1 cellular context compared by ENCODE assay signal in genomic region chr13:44768233-44768632, GRCh38.
TF ChIP-seq lines count a peak whose summit lies in the region.

No MANE protein-coding gene starts in this region.

TF ChIP-seq in H1, 55 proteins besides CTCF, POLR2A, EP300 and RAD21 (continued from another document):
- TF ChIP-seq CHD7 (IDR thresholded peaks at IDR 0.05; ENCODE audit: insufficient replicate concordance, low read length) = no peak
- TF ChIP-seq TAF1 (IDR thresholded peaks at IDR 0.05; ENCODE audit: low read depth, low read length) = no peak
- TF ChIP-seq BACH1 (IDR thresholded peaks at IDR 0.05; ENCODE audit: low read length) = no peak
- TF ChIP-seq EGR1 (IDR thresholded peaks at IDR 0.05; ENCODE audit: borderline replicate concordance, low read depth, low read length) = no peak
- no peak for TF ChIP-seq BRCA1 (IDR thresholded peaks at IDR 0.05; ENCODE audit: low read depth, low read length)
- no peak for TF ChIP-seq SIX5 (IDR thresholded peaks at IDR 0.05; ENCODE audit: low read depth, low read length)
- no peak for TF ChIP-seq SP1 (IDR thresholded peaks at IDR 0.05; ENCODE audit: low read depth, low read length)
- no peak for TF ChIP-seq SIRT6 (IDR thresholded peaks at IDR 0.05; ENCODE audit: low read length)
- no peak for TF ChIP-seq GTF2F1 (IDR thresholded peaks at IDR 0.05; ENCODE audit: borderline replicate concordance, low read depth, low read length)
- TF ChIP-seq YY1 (IDR thresholded peaks at IDR 0.05; ENCODE audit: low read depth, low read length) = no peak
- no peak for TF ChIP-seq KDM5A (IDR thresholded peaks at IDR 0.05; ENCODE audit: low read length)
- no peak for TF ChIP-seq CHD1 (IDR thresholded peaks at IDR 0.05; ENCODE audit: low read depth, low read length)
- no peak for TF ChIP-seq SP2 (IDR thresholded peaks at IDR 0.05; ENCODE audit: low read length)
- TF ChIP-seq ATF3 (IDR thresholded peaks at IDR 0.05; ENCODE audit: insufficient read depth, low read depth, low read length) = no peak
